ENCODE assay signal across 19 cellular contexts in genomic region chr4:74190919-74191397, GRCh38. TPM values are rescaled to one million over a fixed set of nuclear protein-coding genes. Genes with fewer than 3 reads are reported as not detected.
DNase-seq lines count a peak whose midpoint lies in the region; ATAC-seq, FAIRE-seq and TF ChIP-seq lines count a peak whose summit lies in the region.
"Had no signal": no experiment of that assay in that cellular context is flagged by ENCODE, and none has a peak within 500 bp of the region (broad histone marks: within the 10 kb centered on the region; RNA-seq: fewer than 3 reads in every experiment).

No MANE protein-coding gene starts in this region.

- no peak overlapping the region for H3K9ac ChIP-seq in HepG2 (ENCODE audit: insufficient read depth, low read depth, low read length)

- TF ChIP-seq POLR2A in A549 (IDR thresholded peaks at IDR 0.05; ENCODE audit: low read length) (no peak), HepG2 (IDR thresholded peaks at IDR 0.05; ENCODE audit: insufficient read depth in 1 of 2, low read depth in 2 of 2, low read length in 2 of 2) (no peak)

- POLR2A ChIA-PET in A549 (lab: Yijun Ruan, JAX): no interaction called here
- POLR2A ChIA-PET in HepG2 (lab: Yijun Ruan, JAX): interaction anchor here (1.0 kb wide), 2 partner anchors 11 to 463 kb away, joined by 3 to 4 read pairs; no protein-coding TSS in a partner anchor

- no peaks in the 10 kb centered on the region for H3K79me2 ChIP-seq in HepG2 (ENCODE audit: insufficient read depth, low read length)

- no peaks in the 10 kb centered on the region for H3K36me3 ChIP-seq in HepG2 (replicated peaks in 1 of 2; ENCODE audit: control insufficient read depth in 1 of 2, insufficient read depth in 2 of 2, low read length in 2 of 2)

- CTCF ChIA-PET in A549 (lab: Yijun Ruan, JAX) (interaction anchor here (1.0 to 3.2 kb wide), 2 partner anchors 40 to 130 kb away, joined by 3 to 14 read pairs; no protein-coding TSS in a partner anchor), HepG2 (lab: Yijun Ruan, JAX; ENCODE audit: low intra/inter-chr PET ratio, low total read pairs) (interaction anchor here (1.0 to 3.9 kb wide), 3 partner anchors 11 to 120 kb away, joined by 3 to 22 read pairs (median 20); no protein-coding TSS in a partner anchor)

- no peak overlapping the region for H3K27ac ChIP-seq in A549
- H3K27ac ChIP-seq in HepG2 (ENCODE audit: extremely low read length, insufficient read depth, low read length): no peak overlapping the region
- H3K27ac ChIP-seq: RWPE1 had no signal

- peak in 1 of 2 experiments; percentile 17 for DNase-seq in A549 (ENCODE audit: low read depth in 1 of 2, low spot score in 1 of 2)
- DNase-seq in GM19239 (ENCODE audit: insufficient read length, low spot score): no peak
- peak; percentile 86 for DNase-seq in NCI-H510A treated with DMSO at 0.1 percent for 48 hours (lab: John Stamatoyannopoulos, UW)
- DNase-seq in HepG2 (ENCODE audit: low spot score): peak; percentile 82
- DNase-seq in CD1c-positive myeloid dendritic cell (ENCODE audit: extremely low spot score): no peak
- DNase-seq in NCI-H2081 (lab: John Stamatoyannopoulos, UW): no peak
- DNase-seq in medulla oblongata (ENCODE audit: extremely low spot score): no peak
- no peak for DNase-seq in SIG-M5 (lab: John Stamatoyannopoulos, UW)
- DNase-seq: CD4-positive, CD25-positive, alpha-beta regulatory T cell; DMS79; KBM-7; MV-4-11; NCI-H187 treated with DMSO at 0.1 percent for 48 hours; NCI-H524; T-helper 1 cell; T-helper 9 cell had no signal

- in situ Hi-C loops in HepG2 (cut with HindIII; ENCODE audit: extremely low pct_ligation_motif_present, low pct_unique_long_range_greater_than_20kb): loop anchor here (5.0 to 10.0 kb wide), 2 partner anchors 121 to 474 kb away; no protein-coding TSS in a partner anchor

- TF ChIP-seq CTCF in A549 (IDR thresholded peaks at IDR 0.05): no peak
- no peak for TF ChIP-seq CTCF in HepG2 (CRISPR knock-in tag; IDR thresholded peaks at IDR 0.05)

- TF ChIP-seq EP300 in A549 (IDR thresholded peaks at IDR 0.05) (no peak), HepG2 (IDR thresholded peaks at IDR 0.05; ENCODE audit: low read depth in 2 of 2, low read length in 2 of 2) (peak in 1 of 2 experiments; percentile 84; a peak in 1 of 4 replicates), HepG2 (CRISPR knock-in tag; IDR thresholded peaks at IDR 0.05; ENCODE audit: borderline replicate concordance) (no peak)

- ATAC-seq in A549 (no peak), HepG2 (peak; percentile 91)

- 57% methylated on average over 4 of the region's 4 CpGs for WGBS in A549 (ENCODE audit: missing lambda C conversion rate)
- WGBS in HepG2 (ENCODE audit: low lambda C conversion rate): 27% methylated on average over 4 of the region's 4 CpGs

- H3K27me3 ChIP-seq in HepG2 (ENCODE audit: control insufficient read depth in 1 of 2, insufficient read depth in 2 of 2, low read length in 2 of 2): peaks cover 0 to 20% of the 10 kb centered on the region in 2 experiments; a peak in 1 of 5 replicates

- intact Hi-C loops in HepG2 (cut with micrococcal nuclease; ENCODE audit: unreplicated experiment): loop anchor here (1.0 to 2.0 kb wide), 2 partner anchors 11 to 484 kb away; no protein-coding TSS in a partner anchor

- H3K4me2 ChIP-seq in A549 (peak overlapping the region; percentile 27; the same call in 1 of the 3 replicates), HepG2 (ENCODE audit: low read depth, low read length) (peak overlapping the region; percentile 5; the same call in 1 of the 2 replicates)

- no peak for FAIRE-seq in A549 (lab: Jason Lieb, UNC)
- FAIRE-seq in GM19239 (lab: Jason Lieb, UNC): peak; percentile 35
- FAIRE-seq in HepG2 (lab: Jason Lieb, UNC): no peak
- FAIRE-seq: H1 had no signal

- H3K4me3 ChIP-seq in A549: no peak overlapping the region
- H3K4me3 ChIP-seq in HepG2 (replicated peaks in 1 of 3; ENCODE audit: insufficient read depth in 1 of 3, low read depth in 2 of 3, low read length in 3 of 3): no peak overlapping the region

- H2AFZ ChIP-seq in HepG2 (ENCODE audit: low read length): no peak overlapping the region

- no peak for TF ChIP-seq RAD21 in A549 (conservative IDR thresholded peaks at IDR 0.05 in 1 of 2, IDR thresholded peaks at IDR 0.05 in 1 of 2)
- TF ChIP-seq RAD21 in HepG2 (CRISPR knock-in tag; IDR thresholded peaks at IDR 0.05): no peak

- H4K20me1 ChIP-seq in HepG2 (ENCODE audit: insufficient read depth, low read length): no peaks in the 10 kb centered on the region

- H3K4me1 ChIP-seq in A549: peaks cover 12% of the 10 kb centered on the region
- H3K4me1 ChIP-seq in HepG2 (ENCODE audit: insufficient read depth, low read length): peaks cover 25% of the 10 kb centered on the region
- H3K4me1 ChIP-seq: Caco-2 had no signal

- no peaks in the 10 kb centered on the region for H3K9me3 ChIP-seq in A549
- H3K9me3 ChIP-seq in HepG2 (ENCODE audit: low read length): no peaks in the 10 kb centered on the region

- no TSS peak for BruUV-seq in HepG2 (replicated peaks; lab: Mats Ljungman, UMichigan)

TF ChIP-seq in A549, 52 proteins besides CTCF, POLR2A, EP300 and RAD21 (continues in another document):
- TF ChIP-seq MAFK (IDR thresholded peaks at IDR 0.05; ENCODE audit: partially characterized antibody) (no peak), ZSCAN20 (CRISPR knock-in tag; IDR thresholded peaks at IDR 0.05) (no peak), POLR2AphosphoS2 (conservative IDR thresholded peaks at IDR 0.05; ENCODE audit: low read length) (no peak), MYC (IDR thresholded peaks at IDR 0.05; ENCODE audit: borderline replicate concordance, low read length) (no peak), NFE2L2 (conservative IDR thresholded peaks at IDR 0.05; ENCODE audit: low read length) (no peak), ZC3H11A (IDR thresholded peaks at IDR 0.05) (no peak), PHF8 (IDR thresholded peaks at IDR 0.05; ENCODE audit: borderline replicate concordance, low read depth) (no peak)
- TF ChIP-seq, protein P1, sequence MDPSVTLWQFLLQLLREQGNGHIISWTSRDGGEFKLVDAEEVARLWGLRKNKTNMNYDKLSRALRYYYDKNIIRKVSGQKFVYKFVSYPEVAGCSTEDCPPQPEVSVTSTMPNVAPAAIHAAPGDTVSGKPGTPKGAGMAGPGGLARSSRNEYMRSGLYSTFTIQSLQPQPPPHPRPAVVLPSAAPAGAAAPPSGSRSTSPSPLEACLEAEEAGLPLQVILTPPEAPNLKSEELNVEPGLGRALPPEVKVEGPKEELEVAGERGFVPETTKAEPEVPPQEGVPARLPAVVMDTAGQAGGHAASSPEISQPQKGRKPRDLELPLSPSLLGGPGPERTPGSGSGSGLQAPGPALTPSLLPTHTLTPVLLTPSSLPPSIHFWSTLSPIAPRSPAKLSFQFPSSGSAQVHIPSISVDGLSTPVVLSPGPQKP (IDR thresholded peaks at IDR 0.05; ENCODE audit: low read depth, low read length): no peak

TF ChIP-seq in HepG2, 621 proteins besides CTCF, POLR2A, EP300 and RAD21 (continues in another document):
- TF ChIP-seq ZNF792 (CRISPR knock-in tag; IDR thresholded peaks at IDR 0.05): 0 out of 2 replicates have a peak, but pooled peaks have one; percentile 30
- TF ChIP-seq SMC3 (IDR thresholded peaks at IDR 0.05; ENCODE audit: low read length): no peak
- TF ChIP-seq ZSCAN20 (CRISPR knock-in tag; IDR thresholded peaks at IDR 0.05; ENCODE audit: borderline replicate concordance): no peak
- no peak for TF ChIP-seq ZNF460 (CRISPR knock-in tag; IDR thresholded peaks at IDR 0.05; ENCODE audit: borderline replicate concordance)

RNA-seq across cellular contexts. Expression of gene MTHFD2L, which starts 33.0 kb away (rescaled TPM):
- polyA plus RNA-seq in A549 (2011; rRNA removed) (13.9 and 19.3 TPM in 2 replicates), A549 (2017; fragmentation: RNase III; extraction: RNeasy Plus Mini Kit Qiagen cat#74134 plus additional on column Dnase treatment) (6.3 to 9.0 TPM (median 8.5 TPM) in 3 replicates), HepG2 (2011; rRNA removed) (8.0 and 10.5 TPM in 2 replicates)
- polyA plus RNA-seq in A549 (2012; cell fraction: cytosol; rRNA removed): 4.4 TPM in 2 replicates
- 2.8 and 4.1 TPM in 2 replicates for polyA plus RNA-seq in A549 (2012; cell fraction: nucleus; rRNA removed)
- 9.5 and 10.2 TPM in 2 replicates for polyA minus RNA-seq in A549 (2011; rRNA and poly(A)+ RNA removed)
- 11.2 and 14.9 TPM in 2 replicates for total RNA-seq in HepG2 (2016; rRNA removed; fragmentation: Illumina TruSeq; extraction: Trizol)
- 36.2 and 41.6 TPM in 2 replicates for total RNA-seq in HepG2 (2016; cell fraction: cytosol; rRNA removed; fragmentation: Illumina TruSeq; extraction: Trizol; ENCODE audit: low read depth)
- total RNA-seq in HepG2 (2016; cell fraction: insoluble cytoplasmic fraction; rRNA removed; fragmentation: Illumina TruSeq; extraction: Trizol): 10.3 and 13.4 TPM in 2 replicates
- 23.7 and 23.8 TPM in 2 replicates for total RNA-seq in HepG2 (2016; cell fraction: membrane; rRNA removed; fragmentation: Illumina TruSeq; extraction: Trizol)
- 29.5 and 31.0 TPM in 2 replicates for total RNA-seq in HepG2 (2016; cell fraction: nucleus; rRNA removed; fragmentation: Illumina TruSeq; extraction: Trizol)
- polyA plus RNA-seq in HepG2 (2011; cell fraction: cytosol; rRNA removed): 2.9 and 4.8 TPM in 2 replicates
- 5.4 and 7.8 TPM in 2 replicates for polyA plus RNA-seq in HepG2 (2011; cell fraction: nucleus; rRNA removed)
- polyA plus RNA-seq in HepG2 (2012): 7.8 and 8.7 TPM in 2 replicates
- 17.5 and 27.6 TPM in 2 replicates for polyA plus RNA-seq in HepG2 (2016; cell fraction: cytosol; fragmentation: Illumina TruSeq; extraction: Trizol; ENCODE audit: low read depth)
- 18.4 and 19.3 TPM in 2 replicates for polyA plus RNA-seq in HepG2 (2016; cell fraction: insoluble cytoplasmic fraction; fragmentation: Illumina TruSeq; extraction: Trizol; ENCODE audit: low read depth)
- polyA plus RNA-seq in HepG2 (2016; cell fraction: membrane; fragmentation: Illumina TruSeq; extraction: Trizol; ENCODE audit: low read depth): 20.0 and 23.5 TPM in 2 replicates
- polyA plus RNA-seq in HepG2 (2016; cell fraction: nucleus; fragmentation: Illumina TruSeq; extraction: Trizol; ENCODE audit: insufficient read depth, low read depth): 21.6 and 22.3 TPM in 2 replicates
- polyA minus RNA-seq in HepG2 (2011; rRNA and poly(A)+ RNA removed; ENCODE audit: low replicate concordance): 5.1 and 6.2 TPM in 2 replicates
- polyA minus RNA-seq in HepG2 (2011; cell fraction: cytosol; rRNA and poly(A)+ RNA removed): 3.6 and 4.0 TPM in 2 replicates
- 48.3 and 57.2 TPM in 2 replicates for polyA minus RNA-seq in HepG2 (2011; cell fraction: nucleus; rRNA and poly(A)+ RNA removed)

Comparison
In these comparisons a context has a peak if more than half of its experiments do, and no peak if none do; other contexts are left out.
1. DNase-seq: peak in NCI-H510A treated with DMSO at 0.1 percent for 48 hours (single experiment) and HepG2 (single experiment); none in GM19239 (single experiment), CD1c-positive myeloid dendritic cell (single experiment), NCI-H2081 (0 of 2), medulla oblongata (single experiment) and SIG-M5 (single experiment).
2. Of the 38 proteins assayed by ChIP-seq in both HepG2 and A549: peak only in HepG2: FOSL2, HDAC2, KDM1A and ZFP36; only in A549: none; in both: none; in neither: 33; mixed calls (peak in some experiments, not most) for 1.